ENCODE assay signal across 11 cellular contexts in genomic region chr4:151658959-151659593, GRCh38.
DNase-seq lines count a peak whose midpoint lies in the region; ATAC-seq, FAIRE-seq and TF ChIP-seq lines count a peak whose summit lies in the region.
"Had no signal": no experiment of that assay in that cellular context is flagged by ENCODE, and none has a peak within 500 bp of the region (broad histone marks: within the 10 kb centered on the region; RNA-seq: fewer than 3 reads in every experiment).

No MANE protein-coding gene starts in this region.

- ATAC-seq in HG02885 (IDR thresholded peaks at IDR 0.05; ENCODE audit: poor library complexity, unreplicated experiment) (peak; percentile 70), GM12878 (peak; percentile 63)

- BruUV-seq in GM12878 (replicated peaks; lab: Mats Ljungman, UMichigan) = no TSS peak

- no peaks in the 10 kb centered on the region for H3K79me1 ChIP-seq in neuronal stem cell (ENCODE audit: low read depth, low read length)

- H3K36me3 ChIP-seq in BLaER1 treated with 17β-estradiol and CSF1 and Interleukin-3, amounts not matched to agents 10 nM and 100 nM = no peaks in the 10 kb centered on the region
- H3K36me3 ChIP-seq in GM12878 (ENCODE audit: control insufficient read depth in 2 of 2, insufficient read depth in 2 of 2, low read length in 1 of 2) = no peaks in the 10 kb centered on the region
- H3K36me3 ChIP-seq in neuronal stem cell (replicated peaks in 1 of 2; ENCODE audit: control insufficient read depth in 2 of 2, insufficient read depth in 2 of 2, low read length in 2 of 2) = no peaks in the 10 kb centered on the region

- no peaks in the 10 kb centered on the region for H4K20me1 ChIP-seq in BLaER1 treated with 17β-estradiol and CSF1 and Interleukin-3, amounts not matched to agents 10 nM and 100 nM
- H4K20me1 ChIP-seq in GM12878 (ENCODE audit: control insufficient read depth, insufficient read depth) = no peaks in the 10 kb centered on the region

- TF ChIP-seq POLR2A in GM12878 (IDR thresholded peaks at IDR 0.05; ENCODE audit: low read depth, low read length) = no peak

- H3K4me3 ChIP-seq in BLaER1 treated with 17β-estradiol and CSF1 and Interleukin-3, amounts not matched to agents 10 nM and 100 nM = no peak overlapping the region
- no peak overlapping the region for H3K4me3 ChIP-seq in GM12878
- H3K4me3 ChIP-seq in neuronal stem cell (ENCODE audit: low read length in 2 of 2) = no peak overlapping the region

- in situ Hi-C loops in GM12878 (cut with MboI) = no loop called here
- in situ Hi-C loops in GM13977 (cut with MboI; ENCODE audit: low pct_unique_long_range_greater_than_20kb, low sequenced_read_pairs, unreplicated experiment) = no loop called here

- TF ChIP-seq RAD21 in GM12878 (IDR thresholded peaks at IDR 0.05; ENCODE audit: insufficient read depth, low read depth, low read length) = no peak

- TF ChIP-seq CTCF in GM12878 (IDR thresholded peaks at IDR 0.05 in 2 of 3, conservative IDR thresholded peaks at IDR 0.05 in 1 of 3; ENCODE audit: control insufficient read depth in 2 of 3, extremely low read depth in 1 of 3, insufficient read depth in 1 of 3, low read depth in 3 of 3, low read length in 3 of 3) (no peak), GM13977 (IDR thresholded peaks at IDR 0.05; ENCODE audit: extremely low read depth, insufficient read depth, missing control alignments) (no peak)

- RAD21 ChIA-PET in GM12878 (lab: Charles Lee; ENCODE audit: unreplicated experiment) = no interaction called here

- intact Hi-C loops in GM12878 (cut with micrococcal nuclease; ENCODE audit: unreplicated experiment) = no loop called here

- no peaks in the 10 kb centered on the region for H3K79me2 ChIP-seq in GM12878 (ENCODE audit: control insufficient read depth, insufficient read depth, low read length)

- H3K4me1 ChIP-seq in BLaER1 treated with 17β-estradiol and CSF1 and Interleukin-3, amounts not matched to agents 10 nM and 100 nM = peaks cover 0 to 14% (median 11%) of the 10 kb centered on the region in 10 experiments; a peak in 19 of 20 replicates
- H3K4me1 ChIP-seq in GM12878 (ENCODE audit: control insufficient read depth, insufficient read depth, low read length) (no peaks in the 10 kb centered on the region), neuronal stem cell (ENCODE audit: control insufficient read depth in 2 of 2, insufficient read depth in 1 of 2, low read depth in 1 of 2, low read length in 2 of 2) (peaks cover 1 to 11% of the 10 kb centered on the region in 2 donors)

- POLR2A ChIA-PET in GM12878 (lab: Charles Lee) = no interaction called here

- DNase-seq in GM12878 (ENCODE audit: low read depth, low spot score) (no peak), neuronal stem cell (ENCODE audit: low spot score) (no peak), GOT3 (lab: John Stamatoyannopoulos, UW) (no peak), GM13977 (ENCODE audit: low spot score) (no peak), DMS153 treated with DMSO at 0.1 percent for 48 hours (lab: John Stamatoyannopoulos, UW; ENCODE audit: unreplicated experiment) (no peak)
- DNase-seq in effector CD8-positive, alpha-beta T cell (lab: John Stamatoyannopoulos, UW) = no peak
- DNase-seq: Calu3 had no signal

- no peak overlapping the region for H3K14ac ChIP-seq in neuronal stem cell (ENCODE audit: low read length)

- H3K27me3 ChIP-seq in BLaER1 treated with 17β-estradiol and CSF1 and Interleukin-3, amounts not matched to agents 10 nM and 100 nM = no peaks in the 10 kb centered on the region
- H3K27me3 ChIP-seq in GM12878 (replicated peaks in 1 of 2; ENCODE audit: control insufficient read depth in 2 of 2, insufficient read depth in 2 of 2, low read length in 1 of 2) = no peaks in the 10 kb centered on the region
- no peaks in the 10 kb centered on the region for H3K27me3 ChIP-seq in neuronal stem cell (ENCODE audit: control insufficient read depth in 3 of 3, insufficient read depth in 3 of 3, low read depth in 1 of 3, low read length in 3 of 3)

- H2AFZ ChIP-seq in GM12878 (ENCODE audit: control insufficient read depth, low read depth, low read length) (no peak overlapping the region), neuronal stem cell (ENCODE audit: low read length) (peak overlapping the region; percentile 72)

- peak overlapping the region in 10 of 11 experiments; percentile 15 to 52 (median 45); a peak in 16 of 22 replicates for H3K4me2 ChIP-seq in BLaER1 treated with 17β-estradiol and CSF1 and Interleukin-3, amounts not matched to agents 10 nM and 100 nM
- no peak overlapping the region for H3K4me2 ChIP-seq in GM12878 (ENCODE audit: control insufficient read depth, insufficient read depth)
- no peak overlapping the region for H3K4me2 ChIP-seq in neuronal stem cell (ENCODE audit: insufficient read depth, low read length, poor library complexity, severe bottlenecking)

- TF ChIP-seq EP300 in GM12878 (IDR thresholded peaks at IDR 0.05; ENCODE audit: borderline replicate concordance in 1 of 2, control insufficient read depth in 1 of 2, low read depth in 2 of 2, low read length in 2 of 2) = no peak

- H3K23ac ChIP-seq in neuronal stem cell (ENCODE audit: low read depth, low read length, poor library complexity) = no peak overlapping the region

- H3K9ac ChIP-seq in BLaER1 treated with 17β-estradiol and CSF1 and Interleukin-3, amounts not matched to agents 10 nM and 100 nM = no peak overlapping the region
- H3K9ac ChIP-seq in GM12878 (ENCODE audit: control insufficient read depth, insufficient read depth, low read length) (no peak overlapping the region), neuronal stem cell (ENCODE audit: low read depth, low read length, poor library complexity) (no peak overlapping the region)

- no peak overlapping the region for H2AK5ac ChIP-seq in neuronal stem cell (ENCODE audit: low read depth, low read length)

- H3K27ac ChIP-seq in BLaER1 treated with 17β-estradiol and CSF1 and Interleukin-3, amounts not matched to agents 10 nM and 100 nM = 0 out of 22 replicates have a peak overlapping the region, but pooled peaks of 1 of the 11 experiments have one; percentile 13
- no peak overlapping the region for H3K27ac ChIP-seq in GM12878 (ENCODE audit: control insufficient read depth, insufficient read depth)
- no peak overlapping the region for H3K27ac ChIP-seq in neuronal stem cell (replicated peaks; ENCODE audit: low read length)

- no peak overlapping the region for H3K18ac ChIP-seq in neuronal stem cell (ENCODE audit: low read length)

- CTCF ChIA-PET in GM12878 (lab: Yijun Ruan, JAX) = interaction anchor here (0.5 to 1.0 kb wide), 3 partner anchors 85 to 598 kb away, joined by 3 to 5 read pairs (median 3); no protein-coding TSS in a partner anchor

- no peak overlapping the region for H4K91ac ChIP-seq in neuronal stem cell (ENCODE audit: low read depth, low read length, poor library complexity)

- H2BK120ac ChIP-seq in neuronal stem cell (ENCODE audit: low read depth, low read length) = no peak overlapping the region

- no peak overlapping the region for H2BK12ac ChIP-seq in neuronal stem cell (ENCODE audit: low read length)

- H2BK15ac ChIP-seq in neuronal stem cell (ENCODE audit: low read length) = no peak overlapping the region

- SMC1A ChIA-PET in GM12878 (lab: Charles Lee; ENCODE audit: uncharacterized antibody, unreplicated experiment) = no interaction called here

- no peak overlapping the region for H3K4ac ChIP-seq in neuronal stem cell (ENCODE audit: low read length)

- no peaks in the 10 kb centered on the region for H3K9me3 ChIP-seq in BLaER1 treated with 17β-estradiol and CSF1 and Interleukin-3, amounts not matched to agents 10 nM and 100 nM (replicated peaks in 1 of 11)
- no peaks in the 10 kb centered on the region for H3K9me3 ChIP-seq in GM12878 (replicated peaks; ENCODE audit: control insufficient read depth, insufficient read depth, low read length)
- H3K9me3 ChIP-seq in neuronal stem cell (replicated peaks in 1 of 2; ENCODE audit: control insufficient read depth in 2 of 2, insufficient read depth in 1 of 2, low read depth in 1 of 2, low read length in 2 of 2) = no peaks in the 10 kb centered on the region

- FAIRE-seq in GM12878 (lab: Jason Lieb, UNC) = no peak
- FAIRE-seq: bronchial epithelial cell, TTC549 had no signal

- no peak overlapping the region for H2BK5ac ChIP-seq in neuronal stem cell (ENCODE audit: low read length)

- H4K8ac ChIP-seq in neuronal stem cell (ENCODE audit: low read depth, low read length) = no peak overlapping the region

TF ChIP-seq in GM12878, 131 proteins besides CTCF, POLR2A, EP300 and RAD21:
- TF ChIP-seq GABPA (IDR thresholded peaks at IDR 0.05; ENCODE audit: low read depth) (0 out of 2 replicates have a peak, but pooled peaks have one; percentile 33), NRF1 (conservative IDR thresholded peaks at IDR 0.05; ENCODE audit: low read depth, low read length) (no peak), ZNF207 (IDR thresholded peaks at IDR 0.05; ENCODE audit: borderline replicate concordance) (no peak), JUNB (IDR thresholded peaks at IDR 0.05) (peak; percentile 44), ZBTB11 (CRISPR knock-in tag; IDR thresholded peaks at IDR 0.05) (no peak)

Comparison
In these comparisons a context has a peak if more than half of its experiments do, and no peak if none do; other contexts are left out.
1. H3K4me2 ChIP-seq: peak in BLaER1 treated with 17β-estradiol and CSF1 and Interleukin-3, amounts not matched to agents 10 nM and 100 nM (10 of 11); none in GM12878 (single experiment) and neuronal stem cell (single experiment).